Comparison of ENCODE assay signal across 10 cellular contexts in the genomic region with DNA sequence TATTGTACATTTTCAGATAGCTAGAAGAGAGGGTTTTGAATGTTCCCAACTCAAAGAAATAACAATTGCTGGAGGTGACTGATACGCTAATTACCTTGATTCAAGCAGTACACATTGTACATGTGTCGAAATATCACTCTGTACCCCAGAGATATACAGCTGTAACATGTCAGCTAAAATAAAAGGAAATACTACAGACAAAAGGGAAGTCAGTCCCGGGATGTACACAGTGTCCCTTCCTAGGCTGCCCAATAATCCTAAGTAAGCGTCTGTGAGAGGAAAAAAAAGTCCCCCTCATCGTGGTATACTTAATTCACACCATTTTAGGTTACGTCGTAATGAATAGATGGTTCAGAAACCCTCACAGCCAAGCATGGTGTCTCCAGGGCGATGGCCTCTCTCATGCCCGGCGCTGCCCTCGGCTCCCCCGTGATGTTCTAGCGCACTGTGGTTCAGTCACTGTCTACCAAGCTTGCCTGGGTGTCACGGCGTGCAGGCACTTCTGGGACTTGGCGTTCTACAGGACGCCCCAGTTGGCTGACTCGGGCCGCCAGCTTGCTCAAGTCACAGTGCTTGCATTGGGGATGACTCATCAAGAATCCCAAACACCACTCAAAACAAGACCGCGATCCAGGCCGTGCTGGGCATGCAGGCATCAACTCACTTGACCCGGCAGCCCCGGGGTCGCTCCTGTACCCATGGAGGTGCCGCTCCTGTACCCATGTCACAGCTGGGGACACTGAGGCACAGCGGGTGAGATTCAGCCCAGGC. TPM values are rescaled to one million over a fixed set of nuclear protein-coding genes. Genes with fewer than 3 reads are reported as not detected.
A peak's percentile ranks its signal among the peaks of the same experiment; 100 is the strongest.
DNase-seq lines count a peak whose midpoint lies in the region; ATAC-seq, FAIRE-seq and TF ChIP-seq lines count a peak whose summit lies in the region.
"Had no signal": no experiment of that assay in that cellular context is flagged by ENCODE, and none has a peak within 500 bp of the region (broad histone marks: within the 10 kb centered on the region; RNA-seq: fewer than 3 reads in every experiment).

No MANE protein-coding gene starts in this region.

- intact Hi-C loops in heart right ventricle (cut with DNase I), result no loop called here

- no peak overlapping the region for H3K4me3 ChIP-seq in H7 (ENCODE audit: insufficient read depth, low read depth, low read length)
- no peak overlapping the region for H3K4me3 ChIP-seq in heart right ventricle
- no peak overlapping the region for H3K4me3 ChIP-seq in smooth muscle cell

- no peaks in the 10 kb centered on the region for H4K20me1 ChIP-seq in smooth muscle cell (ENCODE audit: low read depth)

- peak; percentile 46 for DNase-seq in H7
- DNase-seq in T1000 (lab: John Stamatoyannopoulos, UW), result peak; percentile 17
- DNase-seq in heart right ventricle, result peak in 1 of 2 donors; percentile 38
- peak; percentile 6 for DNase-seq in smooth muscle cell (lab: John Stamatoyannopoulos, UW; ENCODE audit: unreplicated experiment)
- DNase-seq in GM12892 (ENCODE audit: insufficient read length), result no peak
- DNase-seq in NCI-H2081 (lab: John Stamatoyannopoulos, UW), result no peak
- DNase-seq in activated CD8-positive, alpha-beta memory T cell treated with anti-CD3 and anti-CD28 coated beads for 24 hours, result no peak
- DNase-seq: activated CD4-positive, alpha-beta T cell treated with anti-CD3 and anti-CD28 coated beads, Interleukin-2, amount 50 U/mL, for 1 hour had no signal

- H3K79me2 ChIP-seq in smooth muscle cell (ENCODE audit: low read depth), result no peaks in the 10 kb centered on the region

- no peak for FAIRE-seq in GM12892 (lab: Jason Lieb, UNC)
- FAIRE-seq: GM12891 had no signal

- H3K4me1 ChIP-seq in heart right ventricle (peaks cover 6 to 26% (median 9%) of the 10 kb centered on the region in 9 donors), smooth muscle cell (ENCODE audit: low read depth) (peaks cover 7% of the 10 kb centered on the region)

- H3K36me3 ChIP-seq in H7 (replicated peaks; ENCODE audit: control insufficient read depth, insufficient read depth, low read length) (no peaks in the 10 kb centered on the region), heart right ventricle (peaks cover 0 to 1% (median 0%) of the 10 kb centered on the region in 9 donors), smooth muscle cell (ENCODE audit: low read depth) (no peaks in the 10 kb centered on the region)

- H3K27me3 ChIP-seq in H7 (ENCODE audit: control insufficient read depth, insufficient read depth, low read length), result no peaks in the 10 kb centered on the region
- H3K27me3 ChIP-seq in heart right ventricle, result no peaks in the 10 kb centered on the region
- no peaks in the 10 kb centered on the region for H3K27me3 ChIP-seq in smooth muscle cell (ENCODE audit: low read depth)

- H3F3A ChIP-seq in smooth muscle cell (ENCODE audit: low read depth), result no peaks in the 10 kb centered on the region

- H3K9ac ChIP-seq in smooth muscle cell (ENCODE audit: low read depth), result no peak overlapping the region

- H3K9me3 ChIP-seq in heart right ventricle, result no peaks in the 10 kb centered on the region
- no peaks in the 10 kb centered on the region for H3K9me3 ChIP-seq in smooth muscle cell (replicated peaks; ENCODE audit: low read depth)

- peak in 6 of 8 donors; percentile 5 to 69 (median 23) for ATAC-seq in heart right ventricle
- ATAC-seq in HG03442 (IDR thresholded peaks at IDR 0.05; ENCODE audit: unreplicated experiment), result no peak

- H3K27ac ChIP-seq in heart right ventricle (peak overlapping the region in 2 of 10 donors; percentile 26 to 73), smooth muscle cell (ENCODE audit: low read depth) (peak overlapping the region; percentile 29)

- 88% methylated on average over 27 of the region's 27 CpGs for WGBS in heart right ventricle, 2 donors
- WGBS in smooth muscle cell (ENCODE audit: low lambda C conversion rate), result 59% methylated on average over 27 of the region's 27 CpGs

- no peak for TF ChIP-seq CTCF in heart right ventricle (IDR thresholded peaks at IDR 0.05)
- TF ChIP-seq CTCF in smooth muscle cell (IDR thresholded peaks at IDR 0.05; ENCODE audit: borderline replicate concordance, insufficient read depth, poor library complexity, severe bottlenecking), result no peak

- TF ChIP-seq POLR2A in GM12892 (IDR thresholded peaks at IDR 0.05; ENCODE audit: low read depth, low read length), result no peak

- no peak overlapping the region for H3K4me2 ChIP-seq in smooth muscle cell

- H2AFZ ChIP-seq in smooth muscle cell (ENCODE audit: low read depth), result no peak overlapping the region

RNA-seq across cellular contexts. Expression of gene CCDC40, which starts 27.6 kb away (rescaled TPM):
- 3.8 and 4.2 TPM in 2 replicates for total RNA-seq in H7 (2014; rRNA removed; shearing (Covaris generic))
- total RNA-seq in heart right ventricle, result 1 to 10 TPM; 3.4 to 8.9 (median 6.8) TPM
- polyA plus RNA-seq in heart right ventricle, result 1 to 10 TPM; 2.0 to 5.8 TPM
- total RNA-seq in smooth muscle cell, result 4.2 and 5.9 TPM in 2 replicates
- polyA plus RNA-seq in smooth muscle cell, result 0.81 and 3.6 TPM in 2 replicates
- 0.25 TPM for polyA plus RNA-seq in GM12892 (2012; ENCODE audit: missing spikeins)

RNA-seq across cellular contexts. Expression of gene TBC1D16, which starts 28.3 kb away (rescaled TPM):
- 81.8 and 95.8 TPM in 2 replicates for total RNA-seq in H7 (2014; rRNA removed; shearing (Covaris generic))
- total RNA-seq in heart right ventricle (10 to 100 TPM; 13.5 to 23.3 (median 17.7) TPM), smooth muscle cell (17.4 and 26.4 TPM in 2 replicates)
- polyA plus RNA-seq in heart right ventricle (1 to 10 TPM; 4.8 to 5.7 TPM), smooth muscle cell (22.0 and 24.6 TPM in 2 replicates)
- polyA plus RNA-seq in GM12892 (2012; ENCODE audit: missing spikeins), result 0.45 TPM

RNA-seq across cellular contexts. Expression of gene GAA, which starts 37.4 kb away (rescaled TPM):
- total RNA-seq in H7 (2014; rRNA removed; shearing (Covaris generic)), result 68.4 and 78.4 TPM in 2 replicates
- total RNA-seq in heart right ventricle (10 to 100 TPM; 29.6 to 67.7 (median 52.1) TPM), smooth muscle cell (36.6 and 37.4 TPM in 2 replicates)
- polyA plus RNA-seq in heart right ventricle (10 to 100 TPM; 26.4 to 41.0 TPM), smooth muscle cell (53.6 and 56.5 TPM in 2 replicates)
- 8.3 TPM for polyA plus RNA-seq in GM12892 (2012; ENCODE audit: missing spikeins)

Comparison
In these comparisons a context has a peak if more than half of its experiments do, and no peak if none do; other contexts are left out.
1. DNase-seq: peak in H7 (single experiment), T1000 (single experiment) and smooth muscle cell (single experiment); none in GM12892 (single experiment), NCI-H2081 (0 of 2) and activated CD8-positive, alpha-beta memory T cell treated with anti-CD3 and anti-CD28 coated beads for 24 hours (single experiment).